10 cellular contexts compared by ENCODE assay signal in genomic region chr1:93672069-93672468, GRCh38. TPM values are rescaled to one million over a fixed set of nuclear protein-coding genes. Genes with fewer than 3 reads are reported as not detected.
A peak's percentile ranks its signal among the peaks of the same experiment; 100 is the strongest.
DNase-seq lines count a peak whose midpoint lies in the region; ATAC-seq, FAIRE-seq and TF ChIP-seq lines count a peak whose summit lies in the region.
"Had no signal": no experiment of that assay in that cellular context is flagged by ENCODE, and none has a peak within 500 bp of the region (broad histone marks: within the 10 kb centered on the region; RNA-seq: fewer than 3 reads in every experiment).

No MANE protein-coding gene starts in this region.

- intact Hi-C loops in left ventricle myocardium superior (cut with micrococcal nuclease): no loop called here

- peaks cover 51% of the 10 kb centered on the region for H3F3A ChIP-seq in smooth muscle cell (ENCODE audit: low read depth)

- no peak for TF ChIP-seq CTCF in astrocyte (IDR thresholded peaks at IDR 0.05; ENCODE audit: insufficient read depth, low read depth, low read length)
- TF ChIP-seq CTCF in smooth muscle cell (IDR thresholded peaks at IDR 0.05; ENCODE audit: borderline replicate concordance, insufficient read depth, poor library complexity, severe bottlenecking): no peak

- peak; percentile 52 for ATAC-seq in left ventricle myocardium superior
- ATAC-seq in GM21717 (IDR thresholded peaks at IDR 0.05; ENCODE audit: unreplicated experiment): no peak
- no peak for ATAC-seq in effector memory CD8-positive, alpha-beta T cell (replicated peaks)
- ATAC-seq in HG03025 (IDR thresholded peaks at IDR 0.05; ENCODE audit: low FRiP score, unreplicated experiment): no peak

- no peak for FAIRE-seq in astrocyte (lab: Jason Lieb, UNC)

- peak overlapping the region; percentile 42 for H3K27ac Mint-ChIP-seq in astrocyte (ENCODE audit: unreplicated experiment)
- no peak overlapping the region for H3K27ac Mint-ChIP-seq in effector memory CD8-positive, alpha-beta T cell

- H3K4me3 ChIP-seq in astrocyte (ENCODE audit: insufficient read depth, low read depth, low read length) (no peak overlapping the region), smooth muscle cell (no peak overlapping the region)

- peaks cover 62% of the 10 kb centered on the region for H3K4me1 Mint-ChIP-seq in astrocyte (ENCODE audit: low read depth, unreplicated experiment)
- H3K4me1 Mint-ChIP-seq in effector memory CD8-positive, alpha-beta T cell (ENCODE audit: low read depth in 2 of 2): no peaks in the 10 kb centered on the region

- H3K27me3 ChIP-seq in astrocyte (ENCODE audit: insufficient read depth, low read length) (no peaks in the 10 kb centered on the region), smooth muscle cell (ENCODE audit: low read depth) (no peaks in the 10 kb centered on the region)

- no peaks in the 10 kb centered on the region for H3K9me3 Mint-ChIP-seq in astrocyte (ENCODE audit: unreplicated experiment)
- no peaks in the 10 kb centered on the region for H3K9me3 Mint-ChIP-seq in effector memory CD8-positive, alpha-beta T cell

- peak overlapping the region; percentile 63 for H3K4me2 ChIP-seq in astrocyte (ENCODE audit: low read length)
- peak overlapping the region; percentile 43 for H3K4me2 ChIP-seq in smooth muscle cell

- H3K9ac ChIP-seq in astrocyte (ENCODE audit: low read length): peak overlapping the region; percentile 43
- peak overlapping the region; percentile 4 for H3K9ac ChIP-seq in smooth muscle cell (ENCODE audit: low read depth)

- H3K36me3 ChIP-seq in astrocyte (ENCODE audit: insufficient read depth, low read length) (peaks cover 37% of the 10 kb centered on the region), smooth muscle cell (ENCODE audit: low read depth) (peaks cover 4% of the 10 kb centered on the region)

- no peak overlapping the region for H3K4me3 Mint-ChIP-seq in astrocyte (ENCODE audit: unreplicated experiment)
- H3K4me3 Mint-ChIP-seq in effector memory CD8-positive, alpha-beta T cell: no peak overlapping the region

- H4K20me1 ChIP-seq in astrocyte (ENCODE audit: insufficient read depth, low read length) (peaks cover 92% of the 10 kb centered on the region), smooth muscle cell (ENCODE audit: low read depth) (peaks cover 94% of the 10 kb centered on the region)

- DNase-seq in HS-27A (ENCODE audit: low read depth): peak; percentile 88
- DNase-seq in astrocyte (ENCODE audit: low read depth): peak; percentile 76
- peak; percentile 71 for DNase-seq in left ventricle myocardium superior
- DNase-seq in smooth muscle cell (lab: John Stamatoyannopoulos, UW; ENCODE audit: unreplicated experiment): no peak
- DNase-seq in stimulated activated CD8-positive, alpha-beta memory T cell treated with anti-CD3 and anti-CD28 coated beads, Interleukin-4, amount 100 ng/mL, for 48 hours: no peak
- DNase-seq in effector memory CD8-positive, alpha-beta T cell: no peak
- DNase-seq: activated naive CD4-positive, alpha-beta T cell; stimulated activated CD4-positive, alpha-beta T cell treated with anti-CD3 and anti-CD28 coated beads, Interleukin-4, amount 100 ng/mL, for 24 hours had no signal

- no peaks in the 10 kb centered on the region for H3K27me3 Mint-ChIP-seq in astrocyte (ENCODE audit: low read depth, unreplicated experiment)
- peaks cover 5 to 28% of the 10 kb centered on the region in 2 donors for H3K27me3 Mint-ChIP-seq in effector memory CD8-positive, alpha-beta T cell

- H2AFZ ChIP-seq in astrocyte (ENCODE audit: low read depth, low read length) (no peak overlapping the region), smooth muscle cell (ENCODE audit: low read depth) (no peak overlapping the region)

- WGBS in smooth muscle cell (ENCODE audit: low lambda C conversion rate): 73% methylated on average over 1 of the region's 1 CpG

- H3K27ac ChIP-seq in astrocyte (ENCODE audit: low read depth, low read length) (peak overlapping the region; percentile 40), smooth muscle cell (ENCODE audit: low read depth) (peak overlapping the region; percentile 52)

- H3K4me1 ChIP-seq in astrocyte (ENCODE audit: insufficient read depth, low read length) (peaks cover 76% of the 10 kb centered on the region), smooth muscle cell (ENCODE audit: low read depth) (peaks cover 38% of the 10 kb centered on the region)

- H3K9me3 ChIP-seq in astrocyte (ENCODE audit: insufficient read depth, low read depth, low read length): no peaks in the 10 kb centered on the region
- H3K9me3 ChIP-seq in smooth muscle cell (replicated peaks; ENCODE audit: low read depth): no peaks in the 10 kb centered on the region

- H3K36me3 Mint-ChIP-seq in astrocyte (ENCODE audit: low read depth, unreplicated experiment): peaks cover 18% of the 10 kb centered on the region
- no peaks in the 10 kb centered on the region for H3K36me3 Mint-ChIP-seq in effector memory CD8-positive, alpha-beta T cell (ENCODE audit: insufficient read depth)

- peaks cover 96% of the 10 kb centered on the region for H3K79me2 ChIP-seq in astrocyte (ENCODE audit: insufficient read depth, low read length)
- H3K79me2 ChIP-seq in smooth muscle cell (ENCODE audit: low read depth): peaks cover 97% of the 10 kb centered on the region

RNA-seq across cellular contexts. Expression of gene BCAR3, which starts 9.6 kb away (rescaled TPM):
- total RNA-seq in astrocyte (30.0 and 31.1 TPM in 2 replicates), left ventricle myocardium superior (15.2 TPM), smooth muscle cell (24.9 and 25.6 TPM in 2 replicates)
- 21.4 and 26.7 TPM in 2 replicates for polyA plus RNA-seq in smooth muscle cell

Comparison
In these comparisons a context has a peak if more than half of its experiments do, and no peak if none do; other contexts are left out.
1. DNase-seq: peak in HS-27A (single experiment), astrocyte (single experiment) and left ventricle myocardium superior (single experiment); none in smooth muscle cell (single experiment), stimulated activated CD8-positive, alpha-beta memory T cell treated with anti-CD3 and anti-CD28 coated beads, Interleukin-4, amount 100 ng/mL, for 48 hours (single experiment) and effector memory CD8-positive, alpha-beta T cell (0 of 3).